25 cellular contexts compared by ENCODE assay signal in genomic region chr6:42937548-42938427, GRCh38. TPM values are rescaled to one million over a fixed set of nuclear protein-coding genes. Genes with fewer than 3 reads are reported as not detected.
A peak's percentile ranks its signal among the peaks of the same experiment; 100 is the strongest.
DNase-seq lines count a peak whose midpoint lies in the region; ATAC-seq, FAIRE-seq and TF ChIP-seq lines count a peak whose summit lies in the region.
"Had no signal": no experiment of that assay in that cellular context is flagged by ENCODE, and none has a peak within 500 bp of the region (broad histone marks: within the 10 kb centered on the region; RNA-seq: fewer than 3 reads in every experiment).

No MANE protein-coding gene starts in this region.

- TF ChIP-seq RAD21 in HepG2 (CRISPR knock-in tag; IDR thresholded peaks at IDR 0.05) = no peak

- H3K27ac ChIP-seq in HepG2 (ENCODE audit: extremely low read length, insufficient read depth, low read length) (peak overlapping the region; percentile 81), ovary (no peak overlapping the region)
- H3K27ac ChIP-seq: dorsolateral prefrontal cortex, tibial artery had no signal

- peaks cover 11% of the 10 kb centered on the region for H3K4me1 Mint-ChIP-seq in activated T-helper 1 cell treated with anti-CD3 and anti-CD28 coated beads, Interleukin-12 subunit alpha, Interleukin-12 subunit beta, Interleukin-2, Interleukin-4 antibody, amounts not matched to agents 30 ng/mL and 10 ng/mL and 1 ng/mL, durations not matched to agents 14 hours and 24 hours and 36 hours (ENCODE audit: low read depth)

- no peaks in the 10 kb centered on the region for H3K9me3 Mint-ChIP-seq in activated T-helper 1 cell treated with anti-CD3 and anti-CD28 coated beads, Interleukin-12 subunit alpha, Interleukin-12 subunit beta, Interleukin-2, Interleukin-4 antibody, amounts not matched to agents 30 ng/mL and 10 ng/mL and 1 ng/mL, durations not matched to agents 14 hours and 24 hours and 36 hours

- H3K79me2 ChIP-seq in HepG2 (ENCODE audit: insufficient read depth, low read length) = peaks cover 12% of the 10 kb centered on the region

- intact Hi-C loops in activated T-helper 1 cell treated with anti-CD3 and anti-CD28 coated beads, Interleukin-12 subunit alpha, Interleukin-12 subunit beta, Interleukin-2, Interleukin-4 antibody, amounts not matched to agents 30 ng/mL and 10 ng/mL and 1 ng/mL, durations not matched to agents 14 hours and 24 hours and 36 hours (cut with micrococcal nuclease) = no loop called here
- intact Hi-C loops in HepG2 (cut with micrococcal nuclease; ENCODE audit: unreplicated experiment) = loop anchor here (5.0 kb wide), 1 partner anchor 35 kb away; no protein-coding TSS in a partner anchor
- intact Hi-C loops in ovary (cut with DNase I) = no loop called here

- no peak for ATAC-seq in HepG2
- ATAC-seq: esophagus mucosa had no signal

- CTCF ChIA-PET in HepG2 (lab: Yijun Ruan, JAX; ENCODE audit: low intra/inter-chr PET ratio, low total read pairs) = no interaction called here

- TF ChIP-seq EP300 in HepG2 (IDR thresholded peaks at IDR 0.05; ENCODE audit: low read depth in 2 of 2, low read length in 2 of 2) (no peak), HepG2 (CRISPR knock-in tag; IDR thresholded peaks at IDR 0.05; ENCODE audit: borderline replicate concordance) (no peak), ovary (IDR thresholded peaks at IDR 0.05) (no peak)

- no peak for TF ChIP-seq CTCF in HepG2 (CRISPR knock-in tag; IDR thresholded peaks at IDR 0.05)
- no peak for TF ChIP-seq CTCF in ovary (IDR thresholded peaks at IDR 0.05)

- no peaks in the 10 kb centered on the region for H4K20me1 ChIP-seq in HepG2 (ENCODE audit: insufficient read depth, low read length)

- H3K4me3 Mint-ChIP-seq in activated T-helper 1 cell treated with anti-CD3 and anti-CD28 coated beads, Interleukin-12 subunit alpha, Interleukin-12 subunit beta, Interleukin-2, Interleukin-4 antibody, amounts not matched to agents 30 ng/mL and 10 ng/mL and 1 ng/mL, durations not matched to agents 14 hours and 24 hours and 36 hours = no peak overlapping the region

- peak; percentile 29 for DNase-seq in ACHN
- peak; percentile 36 for DNase-seq in ELR (ENCODE audit: low read depth)
- DNase-seq in activated T-helper 1 cell treated with anti-CD3 and anti-CD28 coated beads, Interleukin-12 subunit alpha, Interleukin-12 subunit beta, Interleukin-2, Interleukin-4 antibody, amounts not matched to agents 30 ng/mL and 10 ng/mL and 1 ng/mL, durations not matched to agents 14 hours and 24 hours and 36 hours (ENCODE audit: low spot score) = no peak
- no peak for DNase-seq in HepG2 (ENCODE audit: low spot score)
- DNase-seq in RPMI8226 = no peak
- DNase-seq in hypothalamus (lab: John Stamatoyannopoulos, UW) = no peak
- DNase-seq in superior temporal gyrus (ENCODE audit: extremely low spot score) = no peak
- DNase-seq in ovary = no peak
- DNase-seq: activated CD4-positive, alpha-beta T cell treated with anti-CD3 and anti-CD28 coated beads, Interleukin-2, amount 50 U/mL, for 4 hours; activated T-cell treated with anti-CD3 and anti-CD28 coated beads, Interleukin-2, amount 50 U/mL, for 1 hour; Caco-2; dorsolateral prefrontal cortex; HCEC 1CT; KG1; NCI-H1930; NCI-H446; NK-92 treated with Interleukin-12 subunit alpha and Interleukin-12 subunit beta, amount 100 ng/mL, for 24 hours; spleen; tibial artery had no signal

- H3K4me2 ChIP-seq in HepG2 (ENCODE audit: low read depth, low read length) = no peak overlapping the region

- FAIRE-seq in HepG2 (lab: Jason Lieb, UNC) = no peak

- H2AFZ ChIP-seq in HepG2 (ENCODE audit: low read length) = no peak overlapping the region

- H3K27me3 Mint-ChIP-seq in activated T-helper 1 cell treated with anti-CD3 and anti-CD28 coated beads, Interleukin-12 subunit alpha, Interleukin-12 subunit beta, Interleukin-2, Interleukin-4 antibody, amounts not matched to agents 30 ng/mL and 10 ng/mL and 1 ng/mL, durations not matched to agents 14 hours and 24 hours and 36 hours (ENCODE audit: insufficient read depth) = no peaks in the 10 kb centered on the region

- POLR2A ChIA-PET in HepG2 (lab: Yijun Ruan, JAX) = interaction anchor here (0.8 to 5.0 kb wide), 6 partner anchors 8 to 58 kb away, joined by 3 to 56 read pairs (median 4); partner anchors contain the start of genes CNPY3, GNMT, PEX6 and PPP2R5D

- H3K27ac Mint-ChIP-seq in activated T-helper 1 cell treated with anti-CD3 and anti-CD28 coated beads, Interleukin-12 subunit alpha, Interleukin-12 subunit beta, Interleukin-2, Interleukin-4 antibody, amounts not matched to agents 30 ng/mL and 10 ng/mL and 1 ng/mL, durations not matched to agents 14 hours and 24 hours and 36 hours = peak overlapping the region; percentile 61

- no peak overlapping the region for H3K9ac ChIP-seq in HepG2 (ENCODE audit: insufficient read depth, low read depth, low read length)

- H3K4me1 ChIP-seq in HepG2 (ENCODE audit: insufficient read depth, low read length) (peaks cover 67% of the 10 kb centered on the region), ovary (ENCODE audit: insufficient read depth) (no peaks in the 10 kb centered on the region)
- H3K4me1 ChIP-seq: Caco-2 had no signal

- 87% methylated on average over 12 of the region's 13 CpGs for WGBS in HepG2 (ENCODE audit: low lambda C conversion rate)
- 89 to 92% (median 90%) methylated on average over 13 of the region's 13 CpGs for WGBS in ovary, 3 donors

- H3K9me3 ChIP-seq in HepG2 (ENCODE audit: low read length) = no peaks in the 10 kb centered on the region
- no peaks in the 10 kb centered on the region for H3K9me3 ChIP-seq in ovary
- H3K9me3 ChIP-seq: Caco-2, spleen, tibial artery had no signal

- no peak overlapping the region for H3K4me3 ChIP-seq in HepG2 (replicated peaks in 1 of 3; ENCODE audit: insufficient read depth in 1 of 3, low read depth in 2 of 3, low read length in 3 of 3)
- H3K4me3 ChIP-seq in ovary = no peak overlapping the region
- H3K4me3 ChIP-seq: dorsolateral prefrontal cortex, lung, spleen, tibial artery had no signal

- H3K27me3 ChIP-seq in HepG2 (ENCODE audit: control insufficient read depth in 1 of 2, insufficient read depth in 2 of 2, low read length in 2 of 2) = no peaks in the 10 kb centered on the region
- H3K27me3 ChIP-seq in ovary = no peaks in the 10 kb centered on the region
- H3K27me3 ChIP-seq: dorsolateral prefrontal cortex, spleen, tibial artery had no signal

- no peak for TF ChIP-seq POLR2A in HepG2 (IDR thresholded peaks at IDR 0.05; ENCODE audit: insufficient read depth in 1 of 2, low read depth in 2 of 2, low read length in 2 of 2)
- no peak for TF ChIP-seq POLR2A in ovary (IDR thresholded peaks at IDR 0.05)

- peaks cover 22% of the 10 kb centered on the region for H3K36me3 Mint-ChIP-seq in activated T-helper 1 cell treated with anti-CD3 and anti-CD28 coated beads, Interleukin-12 subunit alpha, Interleukin-12 subunit beta, Interleukin-2, Interleukin-4 antibody, amounts not matched to agents 30 ng/mL and 10 ng/mL and 1 ng/mL, durations not matched to agents 14 hours and 24 hours and 36 hours (ENCODE audit: low read depth)

- peaks cover 15 to 41% of the 10 kb centered on the region in 2 experiments for H3K36me3 ChIP-seq in HepG2 (replicated peaks in 1 of 2; ENCODE audit: control insufficient read depth in 1 of 2, insufficient read depth in 2 of 2, low read length in 2 of 2)
- H3K36me3 ChIP-seq in ovary = no peaks in the 10 kb centered on the region

- in situ Hi-C loops in ACHN (cut with HindIII; ENCODE audit: low pct_ligation_motif_present, low pct_unique_long_range_greater_than_20kb, low sequenced_read_pairs) = no loop called here
- in situ Hi-C loops in HepG2 (cut with HindIII; ENCODE audit: extremely low pct_ligation_motif_present, low pct_unique_long_range_greater_than_20kb) = no loop called here

- BruUV-seq in HepG2 (replicated peaks; lab: Mats Ljungman, UMichigan) = no TSS peak

RNA-seq across cellular contexts. Expression of gene CNPY3, which starts 8.5 kb away (rescaled TPM):
- 47.2 and 49.2 TPM in 2 replicates for total RNA-seq in activated T-helper 1 cell treated with anti-CD3 and anti-CD28 coated beads, Interleukin-12 subunit alpha, Interleukin-12 subunit beta, Interleukin-2, Interleukin-4 antibody, amounts not matched to agents 30 ng/mL and 10 ng/mL and 1 ng/mL, durations not matched to agents 14 hours and 24 hours and 36 hours
- 31.4 and 60.2 TPM in 2 replicates for total RNA-seq in HepG2 (2016; rRNA removed; fragmentation: Illumina TruSeq; extraction: Trizol)
- total RNA-seq in HepG2 (2016; cell fraction: cytosol; rRNA removed; fragmentation: Illumina TruSeq; extraction: Trizol; ENCODE audit: low read depth) = 25.4 and 31.7 TPM in 2 replicates
- 32.0 and 60.7 TPM in 2 replicates for total RNA-seq in HepG2 (2016; cell fraction: insoluble cytoplasmic fraction; rRNA removed; fragmentation: Illumina TruSeq; extraction: Trizol)
- 38.9 and 45.0 TPM in 2 replicates for total RNA-seq in HepG2 (2016; cell fraction: membrane; rRNA removed; fragmentation: Illumina TruSeq; extraction: Trizol)
- 42.6 and 49.4 TPM in 2 replicates for total RNA-seq in HepG2 (2016; cell fraction: nucleus; rRNA removed; fragmentation: Illumina TruSeq; extraction: Trizol)
- polyA plus RNA-seq in HepG2 (2011; rRNA removed) = 38.3 and 42.3 TPM in 2 replicates
- polyA plus RNA-seq in HepG2 (2011; cell fraction: cytosol; rRNA removed) = 43.4 and 51.8 TPM in 2 replicates
- polyA plus RNA-seq in HepG2 (2011; cell fraction: nucleus; rRNA removed) = 30.8 and 35.3 TPM in 2 replicates
- 51.7 and 54.0 TPM in 2 replicates for polyA plus RNA-seq in HepG2 (2012)
- 38.7 and 48.0 TPM in 2 replicates for polyA plus RNA-seq in HepG2 (2016; cell fraction: cytosol; fragmentation: Illumina TruSeq; extraction: Trizol; ENCODE audit: low read depth)
- 35.6 and 38.7 TPM in 2 replicates for polyA plus RNA-seq in HepG2 (2016; cell fraction: insoluble cytoplasmic fraction; fragmentation: Illumina TruSeq; extraction: Trizol; ENCODE audit: low read depth)
- polyA plus RNA-seq in HepG2 (2016; cell fraction: membrane; fragmentation: Illumina TruSeq; extraction: Trizol; ENCODE audit: low read depth) = 44.3 and 50.0 TPM in 2 replicates
- polyA plus RNA-seq in HepG2 (2016; cell fraction: nucleus; fragmentation: Illumina TruSeq; extraction: Trizol; ENCODE audit: insufficient read depth, low read depth) = 94.9 and 101 TPM in 2 replicates
- 28.5 and 45.2 TPM in 2 replicates for polyA minus RNA-seq in HepG2 (2011; rRNA and poly(A)+ RNA removed; ENCODE audit: low replicate concordance)
- polyA minus RNA-seq in HepG2 (2011; cell fraction: cytosol; rRNA and poly(A)+ RNA removed) = 16.2 and 20.4 TPM in 2 replicates
- polyA minus RNA-seq in HepG2 (2011; cell fraction: nucleus; rRNA and poly(A)+ RNA removed) = 9.7 and 11.9 TPM in 2 replicates
- 10 to 100 TPM; 25.3 to 61.2 (median 44.5) TPM for total RNA-seq in ovary
- polyA plus RNA-seq in ovary = 10 to 100 TPM; 36.8 to 40.0 TPM

RNA-seq across cellular contexts. Expression of gene PTCRA, which starts 21.9 kb away (rescaled TPM):
- not detected in 2 replicates for total RNA-seq in activated T-helper 1 cell treated with anti-CD3 and anti-CD28 coated beads, Interleukin-12 subunit alpha, Interleukin-12 subunit beta, Interleukin-2, Interleukin-4 antibody, amounts not matched to agents 30 ng/mL and 10 ng/mL and 1 ng/mL, durations not matched to agents 14 hours and 24 hours and 36 hours
- total RNA-seq in HepG2 (2016; rRNA removed; fragmentation: Illumina TruSeq; extraction: Trizol) (not detected in 2 replicates), ovary (under 1 TPM in 1 of 7 donors, not detected in 6; 0.55 TPM)
- not detected in 2 replicates for total RNA-seq in HepG2 (2016; cell fraction: cytosol; rRNA removed; fragmentation: Illumina TruSeq; extraction: Trizol; ENCODE audit: low read depth)
- total RNA-seq in HepG2 (2016; cell fraction: insoluble cytoplasmic fraction; rRNA removed; fragmentation: Illumina TruSeq; extraction: Trizol) = not detected in 2 replicates
- total RNA-seq in HepG2 (2016; cell fraction: membrane; rRNA removed; fragmentation: Illumina TruSeq; extraction: Trizol) = not detected in 2 replicates
- not detected in 2 replicates for total RNA-seq in HepG2 (2016; cell fraction: nucleus; rRNA removed; fragmentation: Illumina TruSeq; extraction: Trizol)
- polyA plus RNA-seq in HepG2 (2011; rRNA removed) (not detected in 2 replicates), ovary (not detected)
- polyA plus RNA-seq in HepG2 (2011; cell fraction: cytosol; rRNA removed) = not detected in 2 replicates
- polyA plus RNA-seq in HepG2 (2011; cell fraction: nucleus; rRNA removed) = 0.12 and 0.51 TPM in 2 replicates
- polyA plus RNA-seq in HepG2 (2012) = not detected in 2 replicates
- polyA plus RNA-seq in HepG2 (2016; cell fraction: cytosol; fragmentation: Illumina TruSeq; extraction: Trizol; ENCODE audit: low read depth) = not detected in 2 replicates
- not detected in 2 replicates for polyA plus RNA-seq in HepG2 (2016; cell fraction: insoluble cytoplasmic fraction; fragmentation: Illumina TruSeq; extraction: Trizol; ENCODE audit: low read depth)
- polyA plus RNA-seq in HepG2 (2016; cell fraction: membrane; fragmentation: Illumina TruSeq; extraction: Trizol; ENCODE audit: low read depth) = not detected in 2 replicates
- not detected in 2 replicates for polyA plus RNA-seq in HepG2 (2016; cell fraction: nucleus; fragmentation: Illumina TruSeq; extraction: Trizol; ENCODE audit: insufficient read depth, low read depth)
- not detected in 2 replicates for polyA minus RNA-seq in HepG2 (2011; rRNA and poly(A)+ RNA removed; ENCODE audit: low replicate concordance)
- polyA minus RNA-seq in HepG2 (2011; cell fraction: cytosol; rRNA and poly(A)+ RNA removed) = not detected in 2 replicates
- polyA minus RNA-seq in HepG2 (2011; cell fraction: nucleus; rRNA and poly(A)+ RNA removed) = not detected in 2 replicates
- total RNA-seq: Caco-2, Daoy, esophagus mucosa, myocyte, pulmonary artery endothelial cell, RPMI7951 had no signal

RNA-seq across cellular contexts. Expression of gene GNMT, which starts 22.8 kb away (rescaled TPM):
- 0.54 and 0.60 TPM in 2 replicates for total RNA-seq in activated T-helper 1 cell treated with anti-CD3 and anti-CD28 coated beads, Interleukin-12 subunit alpha, Interleukin-12 subunit beta, Interleukin-2, Interleukin-4 antibody, amounts not matched to agents 30 ng/mL and 10 ng/mL and 1 ng/mL, durations not matched to agents 14 hours and 24 hours and 36 hours
- total RNA-seq in HepG2 (2016; rRNA removed; fragmentation: Illumina TruSeq; extraction: Trizol) (7.0 and 7.3 TPM in 2 replicates), ovary (1 to 10 TPM in 4 of 7 donors, under 1 TPM in 3; 0.57 to 2.7 (median 1.3) TPM)
- 3.1 and 3.3 TPM in 2 replicates for total RNA-seq in HepG2 (2016; cell fraction: cytosol; rRNA removed; fragmentation: Illumina TruSeq; extraction: Trizol; ENCODE audit: low read depth)
- 6.8 and 9.0 TPM in 2 replicates for total RNA-seq in HepG2 (2016; cell fraction: insoluble cytoplasmic fraction; rRNA removed; fragmentation: Illumina TruSeq; extraction: Trizol)
- 3.4 and 3.5 TPM in 2 replicates for total RNA-seq in HepG2 (2016; cell fraction: membrane; rRNA removed; fragmentation: Illumina TruSeq; extraction: Trizol)
- total RNA-seq in HepG2 (2016; cell fraction: nucleus; rRNA removed; fragmentation: Illumina TruSeq; extraction: Trizol) = 3.4 and 3.9 TPM in 2 replicates
- polyA plus RNA-seq in HepG2 (2011; rRNA removed) (2.8 and 3.8 TPM in 2 replicates), ovary (1 to 10 TPM in 1 of 2 donors, under 1 TPM in 1; 0.35 to 1.1 TPM)
- polyA plus RNA-seq in HepG2 (2011; cell fraction: cytosol; rRNA removed) = 4.4 and 5.1 TPM in 2 replicates
- 3.3 and 3.5 TPM in 2 replicates for polyA plus RNA-seq in HepG2 (2011; cell fraction: nucleus; rRNA removed)
- 1.8 and 3.1 TPM in 2 replicates for polyA plus RNA-seq in HepG2 (2012)
- polyA plus RNA-seq in HepG2 (2016; cell fraction: cytosol; fragmentation: Illumina TruSeq; extraction: Trizol; ENCODE audit: low read depth) = 2.8 and 3.0 TPM in 2 replicates
- 7.2 and 7.5 TPM in 2 replicates for polyA plus RNA-seq in HepG2 (2016; cell fraction: insoluble cytoplasmic fraction; fragmentation: Illumina TruSeq; extraction: Trizol; ENCODE audit: low read depth)
- 2.2 and 2.4 TPM in 2 replicates for polyA plus RNA-seq in HepG2 (2016; cell fraction: membrane; fragmentation: Illumina TruSeq; extraction: Trizol; ENCODE audit: low read depth)
- polyA plus RNA-seq in HepG2 (2016; cell fraction: nucleus; fragmentation: Illumina TruSeq; extraction: Trizol; ENCODE audit: insufficient read depth, low read depth) = 6.3 and 6.4 TPM in 2 replicates
- polyA minus RNA-seq in HepG2 (2011; rRNA and poly(A)+ RNA removed; ENCODE audit: low replicate concordance) = 0.33 and 2.7 TPM in 2 replicates
- 0.79 and 1.4 TPM in 2 replicates for polyA minus RNA-seq in HepG2 (2011; cell fraction: cytosol; rRNA and poly(A)+ RNA removed)
- polyA minus RNA-seq in HepG2 (2011; cell fraction: nucleus; rRNA and poly(A)+ RNA removed) = 0.52 and 0.62 TPM in 2 replicates
- total RNA-seq: Caco-2, Daoy, esophagus mucosa, myocyte had no signal

RNA-seq across cellular contexts. Expression of gene PEX6, which starts 41.2 kb away (rescaled TPM):
- 20.9 TPM in 2 replicates for total RNA-seq in activated T-helper 1 cell treated with anti-CD3 and anti-CD28 coated beads, Interleukin-12 subunit alpha, Interleukin-12 subunit beta, Interleukin-2, Interleukin-4 antibody, amounts not matched to agents 30 ng/mL and 10 ng/mL and 1 ng/mL, durations not matched to agents 14 hours and 24 hours and 36 hours
- total RNA-seq in HepG2 (2016; rRNA removed; fragmentation: Illumina TruSeq; extraction: Trizol) (3.6 and 5.1 TPM in 2 replicates), ovary (10 to 100 TPM; 23.1 to 41.0 (median 29.8) TPM)
- 0.61 and 1.2 TPM in 2 replicates for total RNA-seq in HepG2 (2016; cell fraction: cytosol; rRNA removed; fragmentation: Illumina TruSeq; extraction: Trizol; ENCODE audit: low read depth)
- 2.9 and 4.9 TPM in 2 replicates for total RNA-seq in HepG2 (2016; cell fraction: insoluble cytoplasmic fraction; rRNA removed; fragmentation: Illumina TruSeq; extraction: Trizol)
- total RNA-seq in HepG2 (2016; cell fraction: membrane; rRNA removed; fragmentation: Illumina TruSeq; extraction: Trizol) = 2.1 TPM in 2 replicates
- 5.5 and 5.6 TPM in 2 replicates for total RNA-seq in HepG2 (2016; cell fraction: nucleus; rRNA removed; fragmentation: Illumina TruSeq; extraction: Trizol)
- polyA plus RNA-seq in HepG2 (2011; rRNA removed) (6.7 and 8.5 TPM in 2 replicates), ovary (10 to 100 TPM in 1 of 2 donors, 1 to 10 TPM in 1; 8.8 to 30.2 TPM)
- polyA plus RNA-seq in HepG2 (2011; cell fraction: cytosol; rRNA removed) = 5.0 and 6.5 TPM in 2 replicates
- polyA plus RNA-seq in HepG2 (2011; cell fraction: nucleus; rRNA removed) = 46.4 and 54.7 TPM in 2 replicates
- 8.5 and 12.2 TPM in 2 replicates for polyA plus RNA-seq in HepG2 (2012)
- polyA plus RNA-seq in HepG2 (2016; cell fraction: cytosol; fragmentation: Illumina TruSeq; extraction: Trizol; ENCODE audit: low read depth) = 0.38 and 0.54 TPM in 2 replicates
- 2.3 and 3.1 TPM in 2 replicates for polyA plus RNA-seq in HepG2 (2016; cell fraction: insoluble cytoplasmic fraction; fragmentation: Illumina TruSeq; extraction: Trizol; ENCODE audit: low read depth)
- polyA plus RNA-seq in HepG2 (2016; cell fraction: membrane; fragmentation: Illumina TruSeq; extraction: Trizol; ENCODE audit: low read depth) = 1.00 and 1.0 TPM in 2 replicates
- 8.5 and 8.9 TPM in 2 replicates for polyA plus RNA-seq in HepG2 (2016; cell fraction: nucleus; fragmentation: Illumina TruSeq; extraction: Trizol; ENCODE audit: insufficient read depth, low read depth)
- polyA minus RNA-seq in HepG2 (2011; rRNA and poly(A)+ RNA removed; ENCODE audit: low replicate concordance) = 13.3 and 14.3 TPM in 2 replicates
- polyA minus RNA-seq in HepG2 (2011; cell fraction: cytosol; rRNA and poly(A)+ RNA removed) = 4.7 and 7.1 TPM in 2 replicates
- 7.8 and 8.2 TPM in 2 replicates for polyA minus RNA-seq in HepG2 (2011; cell fraction: nucleus; rRNA and poly(A)+ RNA removed)

RNA-seq across cellular contexts. Expression of gene PPP2R5D, which starts 46.6 kb away (rescaled TPM):
- 52.1 and 53.4 TPM in 2 replicates for total RNA-seq in activated T-helper 1 cell treated with anti-CD3 and anti-CD28 coated beads, Interleukin-12 subunit alpha, Interleukin-12 subunit beta, Interleukin-2, Interleukin-4 antibody, amounts not matched to agents 30 ng/mL and 10 ng/mL and 1 ng/mL, durations not matched to agents 14 hours and 24 hours and 36 hours
- total RNA-seq in HepG2 (2016; rRNA removed; fragmentation: Illumina TruSeq; extraction: Trizol) (55.6 and 60.4 TPM in 2 replicates), ovary (10 to 100 TPM; 20.4 to 40.5 (median 34.1) TPM)
- 8.7 and 10.0 TPM in 2 replicates for total RNA-seq in HepG2 (2016; cell fraction: cytosol; rRNA removed; fragmentation: Illumina TruSeq; extraction: Trizol; ENCODE audit: low read depth)
- total RNA-seq in HepG2 (2016; cell fraction: insoluble cytoplasmic fraction; rRNA removed; fragmentation: Illumina TruSeq; extraction: Trizol) = 50.4 and 57.8 TPM in 2 replicates
- total RNA-seq in HepG2 (2016; cell fraction: membrane; rRNA removed; fragmentation: Illumina TruSeq; extraction: Trizol) = 26.0 and 26.2 TPM in 2 replicates
- 32.7 and 35.1 TPM in 2 replicates for total RNA-seq in HepG2 (2016; cell fraction: nucleus; rRNA removed; fragmentation: Illumina TruSeq; extraction: Trizol)
- polyA plus RNA-seq in HepG2 (2011; rRNA removed) (39.4 and 53.7 TPM in 2 replicates), ovary (10 to 100 TPM; 30.4 to 78.1 TPM)
- 41.3 and 44.3 TPM in 2 replicates for polyA plus RNA-seq in HepG2 (2011; cell fraction: cytosol; rRNA removed)
- polyA plus RNA-seq in HepG2 (2011; cell fraction: nucleus; rRNA removed) = 50.5 and 51.8 TPM in 2 replicates
- 34.9 and 36.8 TPM in 2 replicates for polyA plus RNA-seq in HepG2 (2012)
- 7.3 and 8.1 TPM in 2 replicates for polyA plus RNA-seq in HepG2 (2016; cell fraction: cytosol; fragmentation: Illumina TruSeq; extraction: Trizol; ENCODE audit: low read depth)
- polyA plus RNA-seq in HepG2 (2016; cell fraction: insoluble cytoplasmic fraction; fragmentation: Illumina TruSeq; extraction: Trizol; ENCODE audit: low read depth) = 57.4 and 66.7 TPM in 2 replicates
- 15.9 and 19.4 TPM in 2 replicates for polyA plus RNA-seq in HepG2 (2016; cell fraction: membrane; fragmentation: Illumina TruSeq; extraction: Trizol; ENCODE audit: low read depth)
- polyA plus RNA-seq in HepG2 (2016; cell fraction: nucleus; fragmentation: Illumina TruSeq; extraction: Trizol; ENCODE audit: insufficient read depth, low read depth) = 64.1 and 68.3 TPM in 2 replicates
- polyA minus RNA-seq in HepG2 (2011; rRNA and poly(A)+ RNA removed; ENCODE audit: low replicate concordance) = 93.1 and 95.5 TPM in 2 replicates
- 33.1 and 38.4 TPM in 2 replicates for polyA minus RNA-seq in HepG2 (2011; cell fraction: cytosol; rRNA and poly(A)+ RNA removed)
- 16.5 and 18.2 TPM in 2 replicates for polyA minus RNA-seq in HepG2 (2011; cell fraction: nucleus; rRNA and poly(A)+ RNA removed)

Comparison
In these comparisons a context has a peak if more than half of its experiments do, and no peak if none do; other contexts are left out.
1. DNase-seq: peak in ACHN (single experiment) and ELR (single experiment); none in activated T-helper 1 cell treated with anti-CD3 and anti-CD28 coated beads, Interleukin-12 subunit alpha, Interleukin-12 subunit beta, Interleukin-2, Interleukin-4 antibody, amounts not matched to agents 30 ng/mL and 10 ng/mL and 1 ng/mL, durations not matched to agents 14 hours and 24 hours and 36 hours (single experiment), HepG2 (single experiment), RPMI8226 (single experiment), hypothalamus (0 of 51), superior temporal gyrus (single experiment) and ovary (0 of 5).